Comparison of ENCODE assay signal across 1 cellular context in the genomic region with DNA sequence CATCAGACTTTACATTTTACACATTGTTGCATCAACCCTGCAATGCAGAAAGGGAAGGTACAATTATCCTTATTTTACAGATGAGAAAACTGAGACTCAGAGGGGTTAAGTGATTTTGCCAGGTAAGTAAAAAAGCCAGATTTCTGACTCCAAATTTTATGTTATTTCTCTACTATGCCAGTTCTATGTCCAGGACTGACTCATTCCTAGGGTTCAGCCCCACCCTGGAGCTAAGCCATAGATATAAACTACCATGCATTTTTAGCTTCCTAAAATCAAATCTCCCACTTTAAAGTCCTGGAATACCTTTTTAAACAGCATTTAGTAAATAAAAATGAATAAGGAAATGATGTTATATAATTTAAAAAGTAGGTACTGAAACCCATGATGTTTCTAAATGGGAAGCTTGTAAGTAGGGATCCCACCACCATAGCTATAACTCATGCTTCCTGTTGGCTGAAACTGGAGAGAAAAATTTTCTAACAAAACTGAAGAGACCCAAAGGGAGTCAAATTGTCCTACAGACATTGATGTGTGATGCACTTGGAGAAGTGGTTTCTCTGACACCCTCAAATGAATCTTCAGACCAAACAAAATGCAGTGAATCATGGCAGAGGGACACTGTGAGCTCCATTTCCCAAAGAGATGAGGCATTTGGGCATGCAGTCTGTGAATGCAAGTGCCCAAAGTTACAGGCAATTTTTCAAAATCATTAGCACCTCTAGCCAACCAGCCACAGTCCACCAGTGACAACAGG.
TF ChIP-seq lines count a peak whose summit lies in the region.

No MANE protein-coding gene starts in this region.

TF ChIP-seq in A549, 52 proteins besides CTCF, POLR2A, EP300 and RAD21 (continued from another document):
- TF ChIP-seq, protein P1, sequence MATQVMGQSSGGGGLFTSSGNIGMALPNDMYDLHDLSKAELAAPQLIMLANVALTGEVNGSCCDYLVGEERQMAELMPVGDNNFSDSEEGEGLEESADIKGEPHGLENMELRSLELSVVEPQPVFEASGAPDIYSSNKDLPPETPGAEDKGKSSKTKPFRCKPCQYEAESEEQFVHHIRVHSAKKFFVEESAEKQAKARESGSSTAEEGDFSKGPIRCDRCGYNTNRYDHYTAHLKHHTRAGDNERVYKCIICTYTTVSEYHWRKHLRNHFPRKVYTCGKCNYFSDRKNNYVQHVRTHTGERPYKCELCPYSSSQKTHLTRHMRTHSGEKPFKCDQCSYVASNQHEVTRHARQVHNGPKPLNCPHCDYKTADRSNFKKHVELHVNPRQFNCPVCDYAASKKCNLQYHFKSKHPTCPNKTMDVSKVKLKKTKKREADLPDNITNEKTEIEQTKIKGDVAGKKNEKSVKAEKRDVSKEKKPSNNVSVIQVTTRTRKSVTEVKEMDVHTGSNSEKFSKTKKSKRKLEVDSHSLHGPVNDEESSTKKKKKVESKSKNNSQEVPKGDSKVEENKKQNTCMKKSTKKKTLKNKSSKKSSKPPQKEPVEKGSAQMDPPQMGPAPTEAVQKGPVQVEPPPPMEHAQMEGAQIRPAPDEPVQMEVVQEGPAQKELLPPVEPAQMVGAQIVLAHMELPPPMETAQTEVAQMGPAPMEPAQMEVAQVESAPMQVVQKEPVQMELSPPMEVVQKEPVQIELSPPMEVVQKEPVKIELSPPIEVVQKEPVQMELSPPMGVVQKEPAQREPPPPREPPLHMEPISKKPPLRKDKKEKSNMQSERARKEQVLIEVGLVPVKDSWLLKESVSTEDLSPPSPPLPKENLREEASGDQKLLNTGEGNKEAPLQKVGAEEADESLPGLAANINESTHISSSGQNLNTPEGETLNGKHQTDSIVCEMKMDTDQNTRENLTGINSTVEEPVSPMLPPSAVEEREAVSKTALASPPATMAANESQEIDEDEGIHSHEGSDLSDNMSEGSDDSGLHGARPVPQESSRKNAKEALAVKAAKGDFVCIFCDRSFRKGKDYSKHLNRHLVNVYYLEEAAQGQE (IDR thresholded peaks at IDR 0.05): no peak
- no peak for TF ChIP-seq CEBPB (IDR thresholded peaks at IDR 0.05)
- no peak for TF ChIP-seq CHD2 (IDR thresholded peaks at IDR 0.05; ENCODE audit: low read length, partially characterized antibody)
- TF ChIP-seq, protein P2, sequence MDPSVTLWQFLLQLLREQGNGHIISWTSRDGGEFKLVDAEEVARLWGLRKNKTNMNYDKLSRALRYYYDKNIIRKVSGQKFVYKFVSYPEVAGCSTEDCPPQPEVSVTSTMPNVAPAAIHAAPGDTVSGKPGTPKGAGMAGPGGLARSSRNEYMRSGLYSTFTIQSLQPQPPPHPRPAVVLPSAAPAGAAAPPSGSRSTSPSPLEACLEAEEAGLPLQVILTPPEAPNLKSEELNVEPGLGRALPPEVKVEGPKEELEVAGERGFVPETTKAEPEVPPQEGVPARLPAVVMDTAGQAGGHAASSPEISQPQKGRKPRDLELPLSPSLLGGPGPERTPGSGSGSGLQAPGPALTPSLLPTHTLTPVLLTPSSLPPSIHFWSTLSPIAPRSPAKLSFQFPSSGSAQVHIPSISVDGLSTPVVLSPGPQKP (IDR thresholded peaks at IDR 0.05; ENCODE audit: low read depth, low read length): no peak
- no peak for TF ChIP-seq ZNF302 (CRISPR knock-in tag; IDR thresholded peaks at IDR 0.05)
- TF ChIP-seq EHMT2 (IDR thresholded peaks at IDR 0.05; ENCODE audit: low read depth): no peak
- no peak for TF ChIP-seq FOSB (CRISPR knock-in tag; IDR thresholded peaks at IDR 0.05)
- TF ChIP-seq KDM1A (IDR thresholded peaks at IDR 0.05; ENCODE audit: low read depth): no peak
- TF ChIP-seq ZSCAN20 (CRISPR knock-in tag; IDR thresholded peaks at IDR 0.05): no peak
